Comparison of ENCODE assay signal across 21 cellular contexts in genomic region chr6:121093928-121094327, GRCh38.
DNase-seq lines count a peak whose midpoint lies in the region; ATAC-seq, FAIRE-seq and TF ChIP-seq lines count a peak whose summit lies in the region.
"Had no signal": no experiment of that assay in that cellular context is flagged by ENCODE, and none has a peak within 500 bp of the region (broad histone marks: within the 10 kb centered on the region; RNA-seq: fewer than 3 reads in every experiment).

No MANE protein-coding gene starts in this region.

- DNase-seq in GM12891 (ENCODE audit: insufficient read length, low spot score) = no peak
- peak; percentile 67 for DNase-seq in fibroblast of pulmonary artery (ENCODE audit: low read depth)
- peak; percentile 3 for DNase-seq in stromal cell of bone marrow (ENCODE audit: low read depth)
- no peak for DNase-seq in NCI-H1417 (lab: John Stamatoyannopoulos, UW)
- DNase-seq in H9 = no peak
- DNase-seq: CD4-positive, CD25-positive, alpha-beta regulatory T cell; DND-41; glutamatergic neuron; immature natural killer cell; naive thymus-derived CD8-positive, alpha-beta T cell; NCI-H1092 treated with DMSO at 0.1 percent for 48 hours; NCI-H748 treated with DMSO at 0.1 percent for 48 hours; OCI-M1; posterior cingulate gyrus; T-helper 9 cell; thyroid gland had no signal

- no peak overlapping the region for H2BK120ac ChIP-seq in H9 (ENCODE audit: low read depth, low read length, poor library complexity, severe bottlenecking)

- no peaks in the 10 kb centered on the region for H3K9me3 ChIP-seq in H9 (ENCODE audit: control insufficient read depth, low read depth, low read length)
- H3K9me3 ChIP-seq: thyroid gland had no signal

- no peak overlapping the region for H4K5ac ChIP-seq in H9 (ENCODE audit: insufficient read length, low read depth, low read length)

- no peaks in the 10 kb centered on the region for H3K27me3 Mint-ChIP-seq in H9 (ENCODE audit: low read depth)
- H3K27me3 Mint-ChIP-seq: activated T-helper 17 cell treated with anti-CD3 and anti-CD28 coated beads, Interleukin-2, amount 50 U/mL, for 72 hours; CD4-positive, CD25-positive, alpha-beta regulatory T cell; naive thymus-derived CD8-positive, alpha-beta T cell had no signal

- no peak overlapping the region for H3K27ac ChIP-seq in H9 (ENCODE audit: insufficient read length, low read depth, low read length)
- H3K27ac ChIP-seq: thyroid gland had no signal

- TF ChIP-seq CTCF in fibroblast of pulmonary artery (IDR thresholded peaks at IDR 0.05; ENCODE audit: low read length, missing control alignments) (no peak), H9 (conservative IDR thresholded peaks at IDR 0.05) (no peak)

- no peak overlapping the region for H3K27ac Mint-ChIP-seq in H9
- H3K27ac Mint-ChIP-seq: activated T-helper 17 cell treated with anti-CD3 and anti-CD28 coated beads, Interleukin-2, amount 50 U/mL, for 72 hours; CD4-positive, CD25-positive, alpha-beta regulatory T cell; immature natural killer cell; naive thymus-derived CD8-positive, alpha-beta T cell had no signal

- no peak overlapping the region for H2BK15ac ChIP-seq in H9 (ENCODE audit: low read depth, low read length)

- no peak overlapping the region for H2AK5ac ChIP-seq in H9 (ENCODE audit: insufficient read length, low read length)

- FAIRE-seq in GM12891 (lab: Jason Lieb, UNC) = peak; percentile 16
- FAIRE-seq: colon, K562 had no signal

- H3K9me3 Mint-ChIP-seq in H9 = peaks cover 0 to 4% of the 10 kb centered on the region in 2 experiments; a peak in 1 of 5 replicates
- H3K9me3 Mint-ChIP-seq: activated T-helper 17 cell treated with anti-CD3 and anti-CD28 coated beads, Interleukin-2, amount 50 U/mL, for 72 hours; immature natural killer cell had no signal

- no peak overlapping the region for H3K56ac ChIP-seq in H9 (ENCODE audit: insufficient read length, low read depth, low read length)

- no peak for TF ChIP-seq POLR2A in GM12891 (IDR thresholded peaks at IDR 0.05; ENCODE audit: low read depth, low read length)

- no peak overlapping the region for H3T11ph ChIP-seq in H9 (ENCODE audit: low read length)

- no peaks in the 10 kb centered on the region for H3K23me2 ChIP-seq in H9 (ENCODE audit: insufficient read length, low read depth, low read length, poor library complexity, severe bottlenecking)

- no peak overlapping the region for H3K18ac ChIP-seq in H9 (ENCODE audit: insufficient read length, low read depth, low read length)

- H3K79me1 ChIP-seq in H9 (ENCODE audit: insufficient read depth, low read depth, low read length, poor library complexity, severe bottlenecking) = no peaks in the 10 kb centered on the region

- no peak overlapping the region for H2BK20ac ChIP-seq in H9 (ENCODE audit: low read depth, low read length, poor library complexity, severe bottlenecking)

- no peak overlapping the region for H2AFZ ChIP-seq in H9 (ENCODE audit: low read length)

- no peak overlapping the region for H3K9ac ChIP-seq in H9 (ENCODE audit: extremely low read depth, insufficient read length, low read length)

- H3K4me1 Mint-ChIP-seq in H9 = peaks cover 9% of the 10 kb centered on the region in 2 experiments
- H3K4me1 Mint-ChIP-seq: activated T-helper 17 cell treated with anti-CD3 and anti-CD28 coated beads, Interleukin-2, amount 50 U/mL, for 72 hours; CD4-positive, CD25-positive, alpha-beta regulatory T cell; immature natural killer cell; naive thymus-derived CD8-positive, alpha-beta T cell had no signal

- peak; percentile 60; the same call in 2 of the 3 replicates for ATAC-seq in SK-N-SH treated with all-trans-retinoic acid at 6 μM for 48 hours
- no peak for ATAC-seq in GM21717 (IDR thresholded peaks at IDR 0.05; ENCODE audit: unreplicated experiment)
- ATAC-seq: activated T-helper 17 cell treated with anti-CD3 and anti-CD28 coated beads, Interleukin-2, amount 50 U/mL, for 72 hours; K562; naive thymus-derived CD8-positive, alpha-beta T cell had no signal

- no peak overlapping the region for H3K4me2 ChIP-seq in H9 (ENCODE audit: insufficient read depth, insufficient read length, low read length)

- no peak overlapping the region for H3K4ac ChIP-seq in H9 (ENCODE audit: low read depth, low read length)

- H3K4me3 Mint-ChIP-seq in H9 = no peak overlapping the region
- H3K4me3 Mint-ChIP-seq: activated T-helper 17 cell treated with anti-CD3 and anti-CD28 coated beads, Interleukin-2, amount 50 U/mL, for 72 hours; CD4-positive, CD25-positive, alpha-beta regulatory T cell; immature natural killer cell; naive thymus-derived CD8-positive, alpha-beta T cell had no signal

- no peaks in the 10 kb centered on the region for H3K4me1 ChIP-seq in H9 (ENCODE audit: insufficient read depth, low read length)
- H3K4me1 ChIP-seq: thyroid gland had no signal

- no peaks in the 10 kb centered on the region for H3K79me2 ChIP-seq in H9 (ENCODE audit: insufficient read depth, low read length)

- H2BK12ac ChIP-seq in H9 (ENCODE audit: insufficient read length, low read depth, low read length) = no peak overlapping the region

- peaks cover 0 to 2% (median 2%) of the 10 kb centered on the region in 3 experiments; a peak in 5 of 7 replicates for H3K36me3 Mint-ChIP-seq in H9 (ENCODE audit: insufficient read depth in 1 of 3, low read depth in 3 of 3)

- H2BK5ac ChIP-seq in H9 (ENCODE audit: insufficient read length, low read length) = no peak overlapping the region

- no peaks in the 10 kb centered on the region for H3K27me3 ChIP-seq in H9 (ENCODE audit: insufficient read depth, low read length)
- H3K27me3 ChIP-seq: thyroid gland had no signal

- H4K8ac ChIP-seq in H9 (replicated peaks; ENCODE audit: insufficient read length, low read depth, low read length) = no peak overlapping the region

- no peak overlapping the region for H3K14ac ChIP-seq in H9 (ENCODE audit: insufficient read depth, low read length)

- H3K4me3 ChIP-seq in fibroblast of pulmonary artery (replicated peaks; ENCODE audit: low read depth, low read length) = no peak overlapping the region
- H3K4me3 ChIP-seq: K562, thyroid gland had no signal

- H4K20me1 ChIP-seq in H9 (ENCODE audit: control insufficient read depth, insufficient read depth, insufficient read length) = no peaks in the 10 kb centered on the region

- no peak overlapping the region for H4K91ac ChIP-seq in H9 (ENCODE audit: insufficient read length, low read depth, low read length)

- H3K23ac ChIP-seq in H9 (ENCODE audit: insufficient read length, low read depth, low read length) = no peak overlapping the region

TF ChIP-seq in GM12891, 5 proteins besides CTCF, POLR2A, EP300 and RAD21:
- TF ChIP-seq SPI1 (IDR thresholded peaks at IDR 0.05; ENCODE audit: low read depth, low read length) = no peak
- no peak for TF ChIP-seq PAX5 (IDR thresholded peaks at IDR 0.05; ENCODE audit: insufficient read depth, low read length, severe bottlenecking)
- no peak for TF ChIP-seq POU2F2 (IDR thresholded peaks at IDR 0.05; ENCODE audit: low read depth, low read length)
- no peak for TF ChIP-seq TAF1 (IDR thresholded peaks at IDR 0.05; ENCODE audit: low read depth, low read length)
- TF ChIP-seq POLR2AphosphoS5 (IDR thresholded peaks at IDR 0.05; ENCODE audit: low read depth, low read length) = no peak

TF ChIP-seq in SK-N-SH treated with all-trans-retinoic acid at 6 μM for 48 hours, 23 proteins besides CTCF, POLR2A, EP300 and RAD21 (continues in another document):
- TF ChIP-seq, protein P1, sequence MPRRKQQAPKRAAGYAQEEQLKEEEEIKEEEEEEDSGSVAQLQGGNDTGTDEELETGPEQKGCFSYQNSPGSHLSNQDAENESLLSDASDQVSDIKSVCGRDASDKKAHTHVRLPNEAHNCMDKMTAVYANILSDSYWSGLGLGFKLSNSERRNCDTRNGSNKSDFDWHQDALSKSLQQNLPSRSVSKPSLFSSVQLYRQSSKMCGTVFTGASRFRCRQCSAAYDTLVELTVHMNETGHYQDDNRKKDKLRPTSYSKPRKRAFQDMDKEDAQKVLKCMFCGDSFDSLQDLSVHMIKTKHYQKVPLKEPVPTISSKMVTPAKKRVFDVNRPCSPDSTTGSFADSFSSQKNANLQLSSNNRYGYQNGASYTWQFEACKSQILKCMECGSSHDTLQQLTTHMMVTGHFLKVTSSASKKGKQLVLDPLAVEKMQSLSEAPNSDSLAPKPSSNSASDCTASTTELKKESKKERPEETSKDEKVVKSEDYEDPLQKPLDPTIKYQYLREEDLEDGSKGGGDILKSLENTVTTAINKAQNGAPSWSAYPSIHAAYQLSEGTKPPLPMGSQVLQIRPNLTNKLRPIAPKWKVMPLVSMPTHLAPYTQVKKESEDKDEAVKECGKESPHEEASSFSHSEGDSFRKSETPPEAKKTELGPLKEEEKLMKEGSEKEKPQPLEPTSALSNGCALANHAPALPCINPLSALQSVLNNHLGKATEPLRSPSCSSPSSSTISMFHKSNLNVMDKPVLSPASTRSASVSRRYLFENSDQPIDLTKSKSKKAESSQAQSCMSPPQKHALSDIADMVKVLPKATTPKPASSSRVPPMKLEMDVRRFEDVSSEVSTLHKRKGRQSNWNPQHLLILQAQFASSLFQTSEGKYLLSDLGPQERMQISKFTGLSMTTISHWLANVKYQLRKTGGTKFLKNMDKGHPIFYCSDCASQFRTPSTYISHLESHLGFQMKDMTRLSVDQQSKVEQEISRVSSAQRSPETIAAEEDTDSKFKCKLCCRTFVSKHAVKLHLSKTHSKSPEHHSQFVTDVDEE (CRISPR knock-in tag; IDR thresholded peaks at IDR 0.05) = no peak
- no peak for TF ChIP-seq ESRRG (CRISPR knock-in tag; IDR thresholded peaks at IDR 0.05)
- TF ChIP-seq ZNF565 (CRISPR knock-in tag; conservative IDR thresholded peaks at IDR 0.05; ENCODE audit: low read depth) = no peak
- no peak for TF ChIP-seq TCF4 (CRISPR knock-in tag; IDR thresholded peaks at IDR 0.05; ENCODE audit: borderline replicate concordance)
- TF ChIP-seq, protein P2, sequence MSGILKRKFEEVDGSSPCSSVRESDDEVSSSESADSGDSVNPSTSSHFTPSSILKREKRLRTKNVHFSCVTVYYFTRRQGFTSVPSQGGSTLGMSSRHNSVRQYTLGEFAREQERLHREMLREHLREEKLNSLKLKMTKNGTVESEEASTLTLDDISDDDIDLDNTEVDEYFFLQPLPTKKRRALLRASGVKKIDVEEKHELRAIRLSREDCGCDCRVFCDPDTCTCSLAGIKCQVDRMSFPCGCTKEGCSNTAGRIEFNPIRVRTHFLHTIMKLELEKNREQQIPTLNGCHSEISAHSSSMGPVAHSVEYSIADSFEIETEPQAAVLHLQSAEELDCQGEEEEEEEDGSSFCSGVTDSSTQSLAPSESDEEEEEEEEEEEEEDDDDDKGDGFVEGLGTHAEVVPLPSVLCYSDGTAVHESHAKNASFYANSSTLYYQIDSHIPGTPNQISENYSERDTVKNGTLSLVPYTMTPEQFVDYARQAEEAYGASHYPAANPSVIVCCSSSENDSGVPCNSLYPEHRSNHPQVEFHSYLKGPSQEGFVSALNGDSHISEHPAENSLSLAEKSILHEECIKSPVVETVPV (CRISPR knock-in tag; IDR thresholded peaks at IDR 0.05) = no peak

Comparison
In these comparisons a context has a peak if more than half of its experiments do, and no peak if none do; other contexts are left out.
1. DNase-seq: peak in fibroblast of pulmonary artery (single experiment) and stromal cell of bone marrow (single experiment); none in GM12891 (single experiment), NCI-H1417 (0 of 3) and H9 (single experiment).